16 cellular contexts compared by ENCODE assay signal in genomic region chr15:87576486-87577176, GRCh38.
DNase-seq lines count a peak whose midpoint lies in the region; ATAC-seq and TF ChIP-seq lines count a peak whose summit lies in the region.
"Had no signal": no experiment of that assay in that cellular context is flagged by ENCODE, and none has a peak within 500 bp of the region (broad histone marks: within the 10 kb centered on the region; RNA-seq: fewer than 3 reads in every experiment).

No MANE protein-coding gene starts in this region.

- WGBS in endodermal cell (ENCODE audit: insufficient coverage in 1 of 2, insufficient read length in 1 of 2), 2 experiments = 93 to 94% methylated on average over 2 to 3 of the region's 3 CpGs
- WGBS in heart right ventricle, 2 donors = 63 to 89% methylated on average over 3 of the region's 3 CpGs

- H3K4me1 ChIP-seq in GM23338 (ENCODE audit: insufficient read depth) = no peaks in the 10 kb centered on the region
- H3K4me1 ChIP-seq in PC-3 (ENCODE audit: insufficient read depth, low read length) = peaks cover 28% of the 10 kb centered on the region
- no peaks in the 10 kb centered on the region for H3K4me1 ChIP-seq in endodermal cell (ENCODE audit: control insufficient read depth, insufficient read depth, low read length)
- no peaks in the 10 kb centered on the region for H3K4me1 ChIP-seq in heart right ventricle

- H3K4me3 ChIP-seq in GM23338 = no peak overlapping the region
- no peak overlapping the region for H3K4me3 ChIP-seq in PC-3 (ENCODE audit: low read length)
- H3K4me3 ChIP-seq in endodermal cell (ENCODE audit: low read length) = no peak overlapping the region
- H3K4me3 ChIP-seq in heart right ventricle = no peak overlapping the region

- H3K9me3 Mint-ChIP-seq in GM23338 (no peaks in the 10 kb centered on the region), endodermal cell (no peaks in the 10 kb centered on the region)

- H3K27me3 Mint-ChIP-seq in GM23338 (ENCODE audit: insufficient read depth, low read depth, poor library complexity) (no peaks in the 10 kb centered on the region), endodermal cell (ENCODE audit: insufficient read depth) (no peaks in the 10 kb centered on the region)

- H3K4me3 Mint-ChIP-seq in GM23338 (no peak overlapping the region), endodermal cell (no peak overlapping the region)
- H3K4me3 Mint-ChIP-seq: CD8-positive, alpha-beta memory T cell had no signal

- H3K27me3 ChIP-seq in GM23338 (ENCODE audit: insufficient read depth) (no peaks in the 10 kb centered on the region), PC-3 (ENCODE audit: low read length) (no peaks in the 10 kb centered on the region), endodermal cell (ENCODE audit: control insufficient read depth, insufficient read depth, low read length, poor library complexity, severe bottlenecking) (no peaks in the 10 kb centered on the region), heart right ventricle (no peaks in the 10 kb centered on the region)

- H3K9me3 ChIP-seq in PC-3 (ENCODE audit: low read length) (no peaks in the 10 kb centered on the region), endodermal cell (ENCODE audit: control insufficient read depth, low read length) (no peaks in the 10 kb centered on the region), heart right ventricle (no peaks in the 10 kb centered on the region)

- no peaks in the 10 kb centered on the region for H3K36me3 ChIP-seq in GM23338 (ENCODE audit: insufficient read depth)
- no peaks in the 10 kb centered on the region for H3K36me3 ChIP-seq in PC-3 (ENCODE audit: low read depth, low read length)
- H3K36me3 ChIP-seq in endodermal cell (ENCODE audit: control insufficient read depth, insufficient read depth, low read length) = no peaks in the 10 kb centered on the region
- H3K36me3 ChIP-seq in heart right ventricle = no peaks in the 10 kb centered on the region

- H3K9ac ChIP-seq in PC-3 (ENCODE audit: low read length) = peak overlapping the region; percentile 35
- no peak overlapping the region for H3K9ac ChIP-seq in endodermal cell (ENCODE audit: extremely low read depth, low read length, poor library complexity, severe bottlenecking)

- BruUV-seq in PC-3 (replicated peaks; lab: Mats Ljungman, UMichigan) = no TSS peak

- no peak for TF ChIP-seq CTCF in GM23338 (conservative IDR thresholded peaks at IDR 0.05; ENCODE audit: low read depth in 2 of 2)
- no peak for TF ChIP-seq CTCF in PC-3 (conservative IDR thresholded peaks at IDR 0.05; ENCODE audit: low read depth, low read length)
- no peak for TF ChIP-seq CTCF in endodermal cell (conservative IDR thresholded peaks at IDR 0.05)
- TF ChIP-seq CTCF in heart right ventricle (IDR thresholded peaks at IDR 0.05) = no peak

- H3K27ac ChIP-seq in GM23338 (ENCODE audit: low read depth) = no peak overlapping the region
- peak overlapping the region; percentile 62 for H3K27ac ChIP-seq in PC-3 (ENCODE audit: low read length)
- H3K27ac ChIP-seq in endodermal cell (ENCODE audit: low read depth, low read length) = no peak overlapping the region
- H3K27ac ChIP-seq in heart right ventricle = no peak overlapping the region

- H3K9me2 ChIP-seq in GM23338 (ENCODE audit: insufficient read depth) (no peaks in the 10 kb centered on the region), PC-3 (replicated peaks; ENCODE audit: low read length) (no peaks in the 10 kb centered on the region)

- H3K79me2 ChIP-seq in GM23338 (replicated peaks; ENCODE audit: insufficient read depth) (no peaks in the 10 kb centered on the region), PC-3 (ENCODE audit: low read length) (no peaks in the 10 kb centered on the region)

- H3F3A ChIP-seq in GM23338 (replicated peaks; ENCODE audit: low read depth) = no peaks in the 10 kb centered on the region
- no peaks in the 10 kb centered on the region for H3F3A ChIP-seq in PC-3 (ENCODE audit: low read length, unreplicated experiment)

- H3K36me3 Mint-ChIP-seq in GM23338 (ENCODE audit: low read depth) = no peaks in the 10 kb centered on the region
- no peaks in the 10 kb centered on the region for H3K36me3 Mint-ChIP-seq in endodermal cell (ENCODE audit: low read depth)
- H3K36me3 Mint-ChIP-seq: CD8-positive, alpha-beta memory T cell had no signal

- ATAC-seq in GM23338 = no peak; the same call in 2 of the 3 replicates
- ATAC-seq in PC-3 = no peak
- ATAC-seq in heart right ventricle = no peak
- ATAC-seq: HCT116, HepG2 had no signal

- intact Hi-C loops in PC-3 (cut with micrococcal nuclease) = no loop called here
- intact Hi-C loops in heart right ventricle (cut with DNase I) = no loop called here

- CTCF ChIA-PET in PC-3 (lab: Charles Lee) = no interaction called here

- no peak for DNase-seq in GM23338 (ENCODE audit: low spot score)
- DNase-seq in HT-29 (ENCODE audit: low spot score) = peak; percentile 36
- DNase-seq in PC-3 = peak; percentile 36
- no peak for DNase-seq in endodermal cell
- no peak for DNase-seq in activated CD4-positive, CD25-positive, alpha-beta regulatory T cell treated with anti-CD3 and anti-CD28 coated beads, Interleukin-2, amount 50 U/mL, for 72 hours
- no peak for DNase-seq in heart right ventricle
- DNase-seq in GOT3 (lab: John Stamatoyannopoulos, UW) = no peak
- DNase-seq: C1 segment of cervical spinal cord; CD8-positive, alpha-beta memory T cell; DMS79 treated with DMSO at 0.1 percent for 48 hours; KG1; NCI-H1417; NCI-H187; NCI-H774 had no signal

- H4K20me1 ChIP-seq in GM23338 (replicated peaks; ENCODE audit: insufficient read depth) (no peaks in the 10 kb centered on the region), PC-3 (ENCODE audit: low read length) (no peaks in the 10 kb centered on the region)

- no peak overlapping the region for H3K27ac Mint-ChIP-seq in GM23338
- H3K27ac Mint-ChIP-seq in endodermal cell = peak overlapping the region; percentile 89
- H3K27ac Mint-ChIP-seq: CD8-positive, alpha-beta memory T cell had no signal

- POLR2A ChIA-PET in PC-3 (lab: Charles Lee; ENCODE audit: unreplicated experiment) = no interaction called here

- H3K4me2 ChIP-seq in GM23338 (no peak overlapping the region), PC-3 (ENCODE audit: low read length) (no peak overlapping the region)

- no peak overlapping the region for H2AFZ ChIP-seq in GM23338
- H2AFZ ChIP-seq in PC-3 (ENCODE audit: low read length) = no peak overlapping the region

- H3K4me1 Mint-ChIP-seq in GM23338 = no peaks in the 10 kb centered on the region
- no peaks in the 10 kb centered on the region for H3K4me1 Mint-ChIP-seq in endodermal cell
- H3K4me1 Mint-ChIP-seq: CD8-positive, alpha-beta memory T cell had no signal

TF ChIP-seq in GM23338, 12 proteins besides CTCF, POLR2A, EP300 and RAD21:
- TF ChIP-seq POLR2AphosphoS5 (IDR thresholded peaks at IDR 0.05; ENCODE audit: low read depth) (0 out of 2 replicates have a peak, but pooled peaks have one; percentile 25), STAT1 (IDR thresholded peaks at IDR 0.05; ENCODE audit: unreplicated experiment) (no peak), NANOG (IDR thresholded peaks at IDR 0.05; ENCODE audit: borderline replicate concordance) (no peak), EZH2phosphoT487 (IDR thresholded peaks at IDR 0.05; ENCODE audit: unreplicated experiment) (no peak), EZH2 (IDR thresholded peaks at IDR 0.05; ENCODE audit: low read depth, unreplicated experiment) (no peak)

Comparison
In these comparisons a context has a peak if more than half of its experiments do, and no peak if none do; other contexts are left out.
1. DNase-seq: peak in HT-29 (single experiment) and PC-3 (single experiment); none in GM23338 (single experiment), endodermal cell (single experiment), activated CD4-positive, CD25-positive, alpha-beta regulatory T cell treated with anti-CD3 and anti-CD28 coated beads, Interleukin-2, amount 50 U/mL, for 72 hours (single experiment), heart right ventricle (0 of 2) and GOT3 (single experiment).